In genomic region chr22:11065876-11066457, GRCh38 we compare ENCODE assay signal across 7 cellular contexts.
DNase-seq lines count a peak whose midpoint lies in the region; ATAC-seq and TF ChIP-seq lines count a peak whose summit lies in the region.
"Not testable (repeated sequence)": the region's sequence is repeated elsewhere in the genome, so short reads cannot be mapped to it uniquely, and the experiment has no call there.

No MANE protein-coding gene starts in this region.

- not testable (repeated sequence) for H3K4me3 Mint-ChIP-seq in central memory CD8-positive, alpha-beta T cell; stimulated activated effector memory CD8-positive, alpha-beta T cell treated with anti-CD3 and anti-CD28 coated beads, Interleukin-12 subunit alpha, Interleukin-12 subunit beta, amount 100 ng/mL, for 72 hours

- not testable (repeated sequence) for H3K4me1 ChIP-seq in HUES6 (ENCODE audit: control insufficient read depth, insufficient read depth, low read length); right atrium auricular region; lung (ENCODE audit: control insufficient read depth in 2 of 2, insufficient read depth in 2 of 2, low read length in 2 of 2)

- TF ChIP-seq CTCF in right atrium auricular region (IDR thresholded peaks at IDR 0.05); lung (IDR thresholded peaks at IDR 0.05; ENCODE audit: control extremely low read depth, extremely low read depth): not testable (repeated sequence)

- peak overlapping the region; percentile 6; the same call in 1 of the 2 replicates for H3K4me3 ChIP-seq in HUES6 (ENCODE audit: low read depth, low read length)
- not testable (repeated sequence) for H3K4me3 ChIP-seq in right atrium auricular region, lung

- H3K4me1 Mint-ChIP-seq in central memory CD8-positive, alpha-beta T cell = not testable (repeated sequence)
- H3K4me1 Mint-ChIP-seq in stimulated activated effector memory CD8-positive, alpha-beta T cell treated with anti-CD3 and anti-CD28 coated beads, Interleukin-12 subunit alpha, Interleukin-12 subunit beta, amount 100 ng/mL, for 72 hours = peaks cover 20% of the 10 kb centered on the region

- not testable (repeated sequence) for H3K9ac ChIP-seq in HUES6 (ENCODE audit: low read length)

- not testable (repeated sequence) for H3K27me3 ChIP-seq in HUES6 (ENCODE audit: control insufficient read depth, insufficient read depth, low read length); right atrium auricular region; lung (ENCODE audit: control insufficient read depth, insufficient read depth)

- DNase-seq in COLO829 (ENCODE audit: low spot score) (peak; percentile 65), RPMI8226 (peak; percentile 78), right atrium auricular region (ENCODE audit: low spot score) (peak; percentile 55), lung (ENCODE audit: low spot score) (peak; percentile 29)
- DNase-seq in central memory CD8-positive, alpha-beta T cell (ENCODE audit: low spot score in 2 of 2) = peak in 1 of 2 donors; percentile 11
- DNase-seq in stimulated activated effector memory CD8-positive, alpha-beta T cell treated with anti-CD3 and anti-CD28 coated beads, Interleukin-12 subunit alpha, Interleukin-12 subunit beta, amount 100 ng/mL, for 72 hours (ENCODE audit: low spot score in 2 of 2) = peak in 1 of 2 donors; percentile 41

- H3K27ac Mint-ChIP-seq in central memory CD8-positive, alpha-beta T cell (ENCODE audit: low read depth) = not testable (repeated sequence)
- H3K27ac Mint-ChIP-seq in stimulated activated effector memory CD8-positive, alpha-beta T cell treated with anti-CD3 and anti-CD28 coated beads, Interleukin-12 subunit alpha, Interleukin-12 subunit beta, amount 100 ng/mL, for 72 hours = peak overlapping the region; percentile 4

- peak; percentile 13 for ATAC-seq in central memory CD8-positive, alpha-beta T cell (replicated peaks; ENCODE audit: extremely low read depth, poor library complexity, severe bottlenecking)
- not testable (repeated sequence) for ATAC-seq in lung (ENCODE audit: insufficient read depth, low FRiP score); stimulated activated effector memory CD8-positive, alpha-beta T cell treated with anti-CD3 and anti-CD28 coated beads, Interleukin-12 subunit alpha, Interleukin-12 subunit beta, amount 100 ng/mL, for 72 hours

- H3K9me3 Mint-ChIP-seq in central memory CD8-positive, alpha-beta T cell = peaks cover 41% of the 10 kb centered on the region
- peaks cover 41% of the 10 kb centered on the region for H3K9me3 Mint-ChIP-seq in stimulated activated effector memory CD8-positive, alpha-beta T cell treated with anti-CD3 and anti-CD28 coated beads, Interleukin-12 subunit alpha, Interleukin-12 subunit beta, amount 100 ng/mL, for 72 hours

- H3K27ac ChIP-seq in HUES6 (ENCODE audit: low read depth, low read length); right atrium auricular region; lung (ENCODE audit: low read depth in 1 of 2, low read length in 1 of 2): not testable (repeated sequence)

- not testable (repeated sequence) for H3K36me3 Mint-ChIP-seq in central memory CD8-positive, alpha-beta T cell (ENCODE audit: insufficient read depth); stimulated activated effector memory CD8-positive, alpha-beta T cell treated with anti-CD3 and anti-CD28 coated beads, Interleukin-12 subunit alpha, Interleukin-12 subunit beta, amount 100 ng/mL, for 72 hours

- H3K36me3 ChIP-seq in HUES6 (ENCODE audit: control insufficient read depth, insufficient read depth, low read length); right atrium auricular region; lung (ENCODE audit: control insufficient read depth in 2 of 2, insufficient read depth in 2 of 2, low read length in 2 of 2): not testable (repeated sequence)

- 78 to 82% methylated on average over 18 of the region's 18 CpGs for WGBS in lung, 2 donors

- H3K27me3 Mint-ChIP-seq in central memory CD8-positive, alpha-beta T cell = not testable (repeated sequence)

- H3K9me3 ChIP-seq in HUES6 (ENCODE audit: control insufficient read depth, insufficient read depth, low read depth, low read length) (peaks cover 68% of the 10 kb centered on the region), lung (ENCODE audit: control insufficient read depth in 2 of 2, insufficient read depth in 1 of 2, low read length in 1 of 2) (peaks cover 0 to 19% of the 10 kb centered on the region in 2 donors)
- not testable (repeated sequence) for H3K9me3 ChIP-seq in right atrium auricular region
